In the genomic region with DNA sequence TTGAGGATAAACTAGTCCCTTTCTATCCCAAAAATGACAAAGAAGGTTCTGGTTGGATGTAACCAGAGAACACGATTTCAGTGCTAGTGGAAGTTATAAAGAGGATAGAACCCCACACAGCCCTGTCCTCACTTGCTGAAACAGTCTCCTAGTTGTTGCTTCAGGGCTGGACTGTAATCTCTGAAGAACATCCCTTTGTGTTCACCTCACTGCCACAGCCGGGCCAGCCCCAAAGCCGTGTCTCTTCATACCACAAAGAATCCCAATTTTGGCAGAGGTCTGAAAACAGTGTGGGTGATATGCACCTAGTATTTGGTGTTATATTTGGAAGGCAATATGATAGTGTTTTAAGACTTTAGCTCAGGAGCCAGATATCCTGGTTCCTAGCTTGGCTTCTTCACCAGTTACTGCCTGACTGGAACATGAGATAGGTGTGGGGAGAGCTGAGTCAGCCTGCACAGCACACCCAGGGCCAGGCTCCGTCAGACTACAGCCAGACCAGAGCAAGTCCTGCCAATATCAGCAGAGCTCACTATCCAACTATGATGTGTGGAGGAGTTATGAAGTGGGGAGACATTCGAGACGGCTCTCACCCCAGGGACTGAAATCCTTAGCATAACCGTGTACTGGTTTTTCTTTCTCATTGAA, we compare ENCODE assay signal across 13 cellular contexts. TPM values are rescaled to one million over a fixed set of nuclear protein-coding genes. Genes with fewer than 3 reads are reported as not detected.
DNase-seq lines count a peak whose midpoint lies in the region; ATAC-seq and TF ChIP-seq lines count a peak whose summit lies in the region.
"Had no signal": no experiment of that assay in that cellular context is flagged by ENCODE, and none has a peak within 500 bp of the region (broad histone marks: within the 10 kb centered on the region; RNA-seq: fewer than 3 reads in every experiment).

No MANE protein-coding gene starts in this region.

- no peaks in the 10 kb centered on the region for H3K9me3 Mint-ChIP-seq in Calu3 (ENCODE audit: low read depth, unreplicated experiment)

- BruUV-seq in Calu3 (replicated peaks; lab: Mats Ljungman, UMichigan), result no TSS peak

- no peak overlapping the region for H3K4me3 ChIP-seq in adrenal gland
- H3K4me3 ChIP-seq: SJSA1 had no signal

- H3K9me3 ChIP-seq in adrenal gland (replicated peaks in 1 of 3), result no peaks in the 10 kb centered on the region
- H3K9me3 ChIP-seq: SJSA1 had no signal

- TF ChIP-seq POLR2A in adrenal gland (IDR thresholded peaks at IDR 0.05), result no peak

- no peaks in the 10 kb centered on the region for H3K36me3 Mint-ChIP-seq in Calu3 (ENCODE audit: insufficient read depth, unreplicated experiment)

- H3K36me3 ChIP-seq in adrenal gland (replicated peaks in 1 of 2), result no peaks in the 10 kb centered on the region
- H3K36me3 ChIP-seq: SJSA1 had no signal

- no peaks in the 10 kb centered on the region for H3K27me3 ChIP-seq in adrenal gland
- H3K27me3 ChIP-seq in foreskin keratinocyte, result no peaks in the 10 kb centered on the region
- H3K27me3 ChIP-seq: SJSA1 had no signal

- CTCF ChIA-PET in Calu3 (lab: Charles Lee), result no interaction called here

- intact Hi-C loops in Calu3 (cut with micrococcal nuclease; ENCODE audit: unreplicated experiment), result no loop called here
- intact Hi-C loops in adrenal gland (cut with DNase I), result no loop called here

- no peak overlapping the region for H3K4me3 Mint-ChIP-seq in Calu3 (ENCODE audit: low read depth, unreplicated experiment)

- H3K27ac ChIP-seq in adrenal gland, result no peak overlapping the region
- no peak overlapping the region for H3K27ac ChIP-seq in foreskin keratinocyte
- no peak overlapping the region for H3K27ac ChIP-seq in caudate nucleus (ENCODE audit: low read depth, low read length)
- H3K27ac ChIP-seq: KMS-11, SJSA1 had no signal

- no peak overlapping the region for H3K27ac Mint-ChIP-seq in Calu3 (ENCODE audit: unreplicated experiment)

- ATAC-seq in foreskin keratinocyte, result peak; percentile 95
- peak; percentile 99 for ATAC-seq in omental fat pad (ENCODE audit: low FRiP score)
- ATAC-seq: HCT116 had no signal

- no peaks in the 10 kb centered on the region for H3K27me3 Mint-ChIP-seq in Calu3 (ENCODE audit: unreplicated experiment)

- no peak for TF ChIP-seq CTCF in Calu3 (IDR thresholded peaks at IDR 0.05; ENCODE audit: unreplicated experiment)
- no peak for TF ChIP-seq CTCF in adrenal gland (IDR thresholded peaks at IDR 0.05)
- TF ChIP-seq CTCF in foreskin keratinocyte (conservative IDR thresholded peaks at IDR 0.05), result no peak
- no peak for TF ChIP-seq CTCF in omental fat pad (IDR thresholded peaks at IDR 0.05)

- peaks cover 11% of the 10 kb centered on the region for H3K4me1 Mint-ChIP-seq in Calu3 (ENCODE audit: low read depth, unreplicated experiment)

- WGBS in adrenal gland, 4 donors, result 48 to 62% (median 59%) methylated on average over 7 of the region's 7 CpGs

- peak; percentile 7 for DNase-seq in Calu3
- DNase-seq in adrenal gland, result peak; percentile 46 to 80 (median 69)
- peak; percentile 46 to 79 for DNase-seq in foreskin keratinocyte
- DNase-seq in omental fat pad (ENCODE audit: low spot score), result no peak
- no peak for DNase-seq in NCI-H1417 treated with DMSO at 0.1 percent for 48 hours (lab: John Stamatoyannopoulos, UW)
- no peak for DNase-seq in DMS79 (lab: John Stamatoyannopoulos, UW)
- no peak for DNase-seq in caudate nucleus (lab: John Stamatoyannopoulos, UW)
- DNase-seq in SIG-M5 treated with dmso at 0.1 percent for 504 hours (lab: John Stamatoyannopoulos, UW; ENCODE audit: unreplicated experiment), result no peak
- DNase-seq: activated CD4-positive, CD25-positive, alpha-beta regulatory T cell treated with anti-CD3 and anti-CD28 coated beads, Interleukin-2, amount 50 U/mL, for 72 hours; cerebellar nuclear complex had no signal

- no peaks in the 10 kb centered on the region for H3K4me1 ChIP-seq in adrenal gland (replicated peaks in 1 of 2)
- peaks cover 13% of the 10 kb centered on the region for H3K4me1 ChIP-seq in foreskin keratinocyte
- H3K4me1 ChIP-seq: SJSA1 had no signal

RNA-seq across cellular contexts. Expression of a gene that starts 21.2 kb away (rescaled TPM):
- total RNA-seq in Calu3 (2022) (0.15 TPM in 1 of 2 replicates, not detected in the other), adrenal gland (10 to 100 TPM in 2 of 8 donors, 1 to 10 TPM in 3, under 1 TPM in 3; 0.14 to 34.6 (median 2.1) TPM), foreskin keratinocyte (not detected in 2 replicates), omental fat pad (1 to 10 TPM in 1 of 4 donors, under 1 TPM in 1, not detected in 2; 0.60 to 1.8 TPM)
- polyA plus RNA-seq in adrenal gland (1 to 10 TPM in 1 of 3 donors, under 1 TPM in 2; 0.33 to 1.8 (median 0.57) TPM), foreskin keratinocyte (not detected in 2 replicates)
- total RNA-seq: SJSA1 had no signal

RNA-seq across cellular contexts. Expression of a gene that starts 27.8 kb away (rescaled TPM):
- total RNA-seq in Calu3 (2022) (0.71 and 0.86 TPM in 2 replicates), adrenal gland (1 to 10 TPM in 3 of 8 donors, under 1 TPM in 2, not detected in 3; 0.27 to 1.9 (median 1.2) TPM), foreskin keratinocyte (not detected in 2 replicates), omental fat pad (1 to 10 TPM in 1 of 4 donors, under 1 TPM in 2, not detected in 1; 0.56 to 2.8 (median 0.60) TPM)
- polyA plus RNA-seq in adrenal gland (under 1 TPM; 0.09 to 0.32 (median 0.20) TPM), foreskin keratinocyte (not detected in 2 replicates)
- total RNA-seq: SJSA1 had no signal

Comparison
In these comparisons a context has a peak if more than half of its experiments do, and no peak if none do; other contexts are left out.
1. DNase-seq: peak in Calu3 (single experiment), adrenal gland (7 of 7) and foreskin keratinocyte (2 of 2); none in omental fat pad (single experiment), NCI-H1417 treated with DMSO at 0.1 percent for 48 hours (single experiment), DMS79 (single experiment), caudate nucleus (0 of 61) and SIG-M5 treated with dmso at 0.1 percent for 504 hours (single experiment).